8 cellular contexts compared by ENCODE assay signal in the genomic region with DNA sequence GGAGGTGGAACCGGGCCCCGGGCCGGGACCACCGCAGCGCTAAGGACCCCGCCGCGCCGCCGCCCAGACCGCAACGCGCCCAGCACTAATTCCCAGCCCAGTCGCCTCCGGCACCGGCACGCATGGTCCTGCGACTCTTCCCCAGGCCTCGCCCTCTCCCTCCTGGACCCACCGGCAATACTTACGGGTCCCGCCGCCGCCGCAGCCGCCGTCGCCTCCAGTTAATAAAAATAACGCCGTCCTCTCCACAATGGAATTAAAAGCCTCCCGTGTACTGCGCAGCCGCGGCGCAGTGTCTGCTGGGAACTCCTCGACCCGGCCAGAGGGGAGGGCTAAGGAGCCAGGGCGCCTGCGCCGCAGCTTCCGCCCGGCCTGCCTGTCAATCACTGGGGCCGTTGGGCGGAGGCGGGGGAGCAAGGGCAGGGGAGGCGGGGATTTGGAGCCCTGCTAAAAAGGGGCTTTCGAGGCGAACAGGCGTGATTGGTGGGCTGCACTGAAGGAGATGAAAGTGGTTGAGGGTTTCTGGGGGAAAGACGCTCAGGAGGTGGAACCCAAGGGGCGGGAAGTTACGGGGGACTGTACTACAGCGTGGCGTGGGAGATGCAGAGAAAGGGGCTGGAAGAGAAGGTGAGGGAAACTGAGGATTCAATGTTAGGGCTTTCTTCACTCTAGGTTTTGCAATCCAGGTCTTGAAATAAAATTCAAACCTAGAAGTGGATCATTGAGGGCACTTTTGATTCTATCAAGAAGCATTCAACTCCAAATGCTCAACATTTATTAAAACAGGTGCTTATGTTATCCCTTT. TPM values are rescaled to one million over a fixed set of nuclear protein-coding genes. Genes with fewer than 3 reads are reported as not detected.
DNase-seq lines count a peak whose midpoint lies in the region; ATAC-seq and TF ChIP-seq lines count a peak whose summit lies in the region.

A gene with protein sequence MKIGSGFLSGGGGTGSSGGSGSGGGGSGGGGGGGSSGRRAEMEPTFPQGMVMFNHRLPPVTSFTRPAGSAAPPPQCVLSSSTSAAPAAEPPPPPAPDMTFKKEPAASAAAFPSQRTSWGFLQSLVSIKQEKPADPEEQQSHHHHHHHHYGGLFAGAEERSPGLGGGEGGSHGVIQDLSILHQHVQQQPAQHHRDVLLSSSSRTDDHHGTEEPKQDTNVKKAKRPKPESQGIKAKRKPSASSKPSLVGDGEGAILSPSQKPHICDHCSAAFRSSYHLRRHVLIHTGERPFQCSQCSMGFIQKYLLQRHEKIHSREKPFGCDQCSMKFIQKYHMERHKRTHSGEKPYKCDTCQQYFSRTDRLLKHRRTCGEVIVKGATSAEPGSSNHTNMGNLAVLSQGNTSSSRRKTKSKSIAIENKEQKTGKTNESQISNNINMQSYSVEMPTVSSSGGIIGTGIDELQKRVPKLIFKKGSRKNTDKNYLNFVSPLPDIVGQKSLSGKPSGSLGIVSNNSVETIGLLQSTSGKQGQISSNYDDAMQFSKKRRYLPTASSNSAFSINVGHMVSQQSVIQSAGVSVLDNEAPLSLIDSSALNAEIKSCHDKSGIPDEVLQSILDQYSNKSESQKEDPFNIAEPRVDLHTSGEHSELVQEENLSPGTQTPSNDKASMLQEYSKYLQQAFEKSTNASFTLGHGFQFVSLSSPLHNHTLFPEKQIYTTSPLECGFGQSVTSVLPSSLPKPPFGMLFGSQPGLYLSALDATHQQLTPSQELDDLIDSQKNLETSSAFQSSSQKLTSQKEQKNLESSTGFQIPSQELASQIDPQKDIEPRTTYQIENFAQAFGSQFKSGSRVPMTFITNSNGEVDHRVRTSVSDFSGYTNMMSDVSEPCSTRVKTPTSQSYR (minus strand): TSS at position 276 of the 805 bp plus-strand sequence. CDS start 331 bp downstream, outside the sequence.

- CTCF ChIA-PET in CD4-positive, alpha-beta memory T cell (lab: Charles Lee; ENCODE audit: partially characterized antibody), result no interaction called here

- no peaks in the 10 kb centered on the region for H3K27me3 Mint-ChIP-seq in CD4-positive, alpha-beta memory T cell

- peak within 1 kb of the TSS; percentile 93 to 98 (median 96) for H3K27ac Mint-ChIP-seq in CD4-positive, alpha-beta memory T cell

- H3K4me3 Mint-ChIP-seq in CD4-positive, alpha-beta memory T cell, result peak within 1 kb of the TSS; percentile 98 to 99 (median 99)

- no peak for TF ChIP-seq CTCF in liver (IDR thresholded peaks at IDR 0.05; ENCODE audit: low read depth, low read length, missing input control)

- H3K4me1 ChIP-seq in CD4-positive, alpha-beta memory T cell (ENCODE audit: insufficient read depth, low read length), result peaks cover 41% of the 10 kb centered on the region
- peaks cover 6 to 44% (median 39%) of the 10 kb centered on the region in 4 donors for H3K4me1 ChIP-seq in liver (ENCODE audit: control insufficient read depth in 4 of 4, insufficient read depth in 4 of 4, low read length in 3 of 4)

- peak; percentile 96 for ATAC-seq in GM19455 (IDR thresholded peaks at IDR 0.05; ENCODE audit: unreplicated experiment)

- peak; percentile 16 to 21 for TF ChIP-seq RAD21 in liver (IDR thresholded peaks at IDR 0.05)

- peak within 1 kb of the TSS; percentile 94 to 96 for H3K9ac ChIP-seq in liver (ENCODE audit: low read depth in 1 of 2, low read length in 2 of 2)

- no peaks in the 10 kb centered on the region for H3K9me3 ChIP-seq in CD4-positive, alpha-beta memory T cell (ENCODE audit: control insufficient read depth in 1 of 2, low read length in 2 of 2)
- no peaks in the 10 kb centered on the region for H3K9me3 ChIP-seq in liver (ENCODE audit: control insufficient read depth in 4 of 4, low read length in 3 of 4)

- peak within 1 kb of the TSS; percentile 88 for H3K27ac ChIP-seq in CD4-positive, alpha-beta memory T cell (ENCODE audit: low read depth, low read length)
- H3K27ac ChIP-seq in liver (ENCODE audit: low read depth in 1 of 2, low read length in 2 of 2), result peak within 1 kb of the TSS; percentile 93 to 96

- no peaks in the 10 kb centered on the region for H3K36me3 ChIP-seq in CD4-positive, alpha-beta memory T cell (ENCODE audit: insufficient read depth, low read length)
- peaks cover 0 to 3% (median under 1%) of the 10 kb centered on the region in 4 donors for H3K36me3 ChIP-seq in liver (ENCODE audit: control insufficient read depth in 4 of 4, insufficient read depth in 3 of 4, low read depth in 1 of 4, low read length in 3 of 4)

- no peaks in the 10 kb centered on the region for H3K27me3 ChIP-seq in CD4-positive, alpha-beta memory T cell (ENCODE audit: insufficient read depth, low read length)
- H3K27me3 ChIP-seq in liver (ENCODE audit: control insufficient read depth in 4 of 4, insufficient read depth in 4 of 4, low read length in 3 of 4), result no peaks in the 10 kb centered on the region

- intact Hi-C loops in CD4-positive, alpha-beta memory T cell (cut with micrococcal nuclease), result loop anchor here (1.0 to 5.0 kb wide), 5 partner anchors 58 to 273 kb away; no protein-coding TSS in a partner anchor

- no peaks in the 10 kb centered on the region for H3K9me3 Mint-ChIP-seq in CD4-positive, alpha-beta memory T cell

- peaks cover 39 to 57% (median 49%) of the 10 kb centered on the region in 4 donors for H3K4me1 Mint-ChIP-seq in CD4-positive, alpha-beta memory T cell

- under 1% methylated on average over 54 of the region's 54 CpGs for whole genome bisulfite sequencing in liver

- peak; percentile 92 to 95 (median 94) for DNase-seq in CD4-positive, alpha-beta memory T cell
- DNase-seq in HK-2 (ENCODE audit: unreplicated experiment) (peak; percentile 95), NCI-H82 treated with DMSO at 0.1 percent for 48 hours (lab: John Stamatoyannopoulos, UW; ENCODE audit: unreplicated experiment) (peak; percentile 92), dermis microvascular lymphatic vessel endothelial cell (ENCODE audit: low read depth in 2 of 2) (peak; percentile 83 to 95)
- DNase-seq in activated CD4-positive, alpha-beta T cell treated with anti-CD3 and anti-CD28 coated beads, Interleukin-2, amount 50 U/mL, for 48 hours, result peak; percentile 94 to 95
- DNase-seq in stimulated activated CD4-positive, alpha-beta T cell treated with anti-CD3 and anti-CD28 coated beads, Interleukin-4, amount 100 ng/mL, for 1 hour, result peak; percentile 95

- H3K4me3 ChIP-seq in CD4-positive, alpha-beta memory T cell (ENCODE audit: low read length in 2 of 2), result peak within 1 kb of the TSS; percentile 70 to 87
- H3K4me3 ChIP-seq in liver (ENCODE audit: low read depth in 1 of 3, low read length in 3 of 3), result peak within 1 kb of the TSS; percentile 87 to 95 (median 94)

- H3K36me3 Mint-ChIP-seq in CD4-positive, alpha-beta memory T cell, result peaks cover 26 to 38% of the 10 kb centered on the region in 2 donors

- POLR2A ChIA-PET in CD4-positive, alpha-beta memory T cell (lab: Charles Lee; ENCODE audit: partially characterized antibody), result interaction anchor here (1.1 kb wide), 1 partner anchor 108 kb away, joined by 3 read pairs; no protein-coding TSS in a partner anchor

TF ChIP-seq in liver, 16 proteins besides CTCF, POLR2A, EP300 and RAD21 (continues in another document):
- TF ChIP-seq, protein P1, sequence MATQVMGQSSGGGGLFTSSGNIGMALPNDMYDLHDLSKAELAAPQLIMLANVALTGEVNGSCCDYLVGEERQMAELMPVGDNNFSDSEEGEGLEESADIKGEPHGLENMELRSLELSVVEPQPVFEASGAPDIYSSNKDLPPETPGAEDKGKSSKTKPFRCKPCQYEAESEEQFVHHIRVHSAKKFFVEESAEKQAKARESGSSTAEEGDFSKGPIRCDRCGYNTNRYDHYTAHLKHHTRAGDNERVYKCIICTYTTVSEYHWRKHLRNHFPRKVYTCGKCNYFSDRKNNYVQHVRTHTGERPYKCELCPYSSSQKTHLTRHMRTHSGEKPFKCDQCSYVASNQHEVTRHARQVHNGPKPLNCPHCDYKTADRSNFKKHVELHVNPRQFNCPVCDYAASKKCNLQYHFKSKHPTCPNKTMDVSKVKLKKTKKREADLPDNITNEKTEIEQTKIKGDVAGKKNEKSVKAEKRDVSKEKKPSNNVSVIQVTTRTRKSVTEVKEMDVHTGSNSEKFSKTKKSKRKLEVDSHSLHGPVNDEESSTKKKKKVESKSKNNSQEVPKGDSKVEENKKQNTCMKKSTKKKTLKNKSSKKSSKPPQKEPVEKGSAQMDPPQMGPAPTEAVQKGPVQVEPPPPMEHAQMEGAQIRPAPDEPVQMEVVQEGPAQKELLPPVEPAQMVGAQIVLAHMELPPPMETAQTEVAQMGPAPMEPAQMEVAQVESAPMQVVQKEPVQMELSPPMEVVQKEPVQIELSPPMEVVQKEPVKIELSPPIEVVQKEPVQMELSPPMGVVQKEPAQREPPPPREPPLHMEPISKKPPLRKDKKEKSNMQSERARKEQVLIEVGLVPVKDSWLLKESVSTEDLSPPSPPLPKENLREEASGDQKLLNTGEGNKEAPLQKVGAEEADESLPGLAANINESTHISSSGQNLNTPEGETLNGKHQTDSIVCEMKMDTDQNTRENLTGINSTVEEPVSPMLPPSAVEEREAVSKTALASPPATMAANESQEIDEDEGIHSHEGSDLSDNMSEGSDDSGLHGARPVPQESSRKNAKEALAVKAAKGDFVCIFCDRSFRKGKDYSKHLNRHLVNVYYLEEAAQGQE (IDR thresholded peaks at IDR 0.05), result peak; percentile 51
- TF ChIP-seq SP1 (IDR thresholded peaks at IDR 0.05) (peak; percentile 11), JUND (IDR thresholded peaks at IDR 0.05) (peak in 1 of 2 donors; percentile 6), HNF4G (IDR thresholded peaks at IDR 0.05) (no peak), YY1 (IDR thresholded peaks at IDR 0.05) (peak; percentile 50)
- TF ChIP-seq, protein P2, sequence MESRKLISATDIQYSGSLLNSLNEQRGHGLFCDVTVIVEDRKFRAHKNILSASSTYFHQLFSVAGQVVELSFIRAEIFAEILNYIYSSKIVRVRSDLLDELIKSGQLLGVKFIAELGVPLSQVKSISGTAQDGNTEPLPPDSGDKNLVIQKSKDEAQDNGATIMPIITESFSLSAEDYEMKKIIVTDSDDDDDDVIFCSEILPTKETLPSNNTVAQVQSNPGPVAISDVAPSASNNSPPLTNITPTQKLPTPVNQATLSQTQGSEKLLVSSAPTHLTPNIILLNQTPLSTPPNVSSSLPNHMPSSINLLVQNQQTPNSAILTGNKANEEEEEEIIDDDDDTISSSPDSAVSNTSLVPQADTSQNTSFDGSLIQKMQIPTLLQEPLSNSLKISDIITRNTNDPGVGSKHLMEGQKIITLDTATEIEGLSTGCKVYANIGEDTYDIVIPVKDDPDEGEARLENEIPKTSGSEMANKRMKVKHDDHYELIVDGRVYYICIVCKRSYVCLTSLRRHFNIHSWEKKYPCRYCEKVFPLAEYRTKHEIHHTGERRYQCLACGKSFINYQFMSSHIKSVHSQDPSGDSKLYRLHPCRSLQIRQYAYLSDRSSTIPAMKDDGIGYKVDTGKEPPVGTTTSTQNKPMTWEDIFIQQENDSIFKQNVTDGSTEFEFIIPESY (IDR thresholded peaks at IDR 0.05), result no peak

RNA-seq across cellular contexts. Expression of the gene that starts here (rescaled TPM):
- total RNA-seq in CD4-positive, alpha-beta memory T cell, result 10 to 100 TPM; 23.1 to 24.1 TPM
- polyA plus RNA-seq in CD4-positive, alpha-beta memory T cell, result 10 to 100 TPM; 26.0 to 39.5 TPM
- total RNA-seq in dermis microvascular lymphatic vessel endothelial cell (16.2 and 18.6 TPM in 2 replicates), liver (10 to 100 TPM; 14.6 to 18.4 TPM)
- polyA plus RNA-seq in liver, result 10 to 100 TPM in 1 of 2 donors, 1 to 10 TPM in 1; 4.9 to 11.6 TPM

Comparison
In these comparisons a context has a peak if more than half of its experiments do, and no peak if none do; other contexts are left out.
1. Peak in every context shown above with its lines: DNase-seq, ATAC-seq, H3K4me3 ChIP-seq and H3K27ac ChIP-seq.